In genomic region chr2:43343573-43344304, GRCh38 we compare ENCODE assay signal across 12 cellular contexts.
A peak's percentile ranks its signal among the peaks of the same experiment; 100 is the strongest.
DNase-seq lines count a peak whose midpoint lies in the region; ATAC-seq, FAIRE-seq and TF ChIP-seq lines count a peak whose summit lies in the region.
"Had no signal": no experiment of that assay in that cellular context is flagged by ENCODE, and none has a peak within 500 bp of the region (broad histone marks: within the 10 kb centered on the region; RNA-seq: fewer than 3 reads in every experiment).

No MANE protein-coding gene starts in this region.

- peaks cover 50% of the 10 kb centered on the region for H3K4me1 ChIP-seq in astrocyte (ENCODE audit: insufficient read depth, low read length)

- peak overlapping the region; percentile 85 for H3K27ac Mint-ChIP-seq in astrocyte (ENCODE audit: unreplicated experiment)
- H3K27ac Mint-ChIP-seq: activated CD4-positive, alpha-beta T cell treated with anti-CD3 and anti-CD28 coated beads, Interleukin-2, amount 10 ng/mL, durations not matched to agents 24 days and 14 days had no signal

- no peaks in the 10 kb centered on the region for H3K9me3 Mint-ChIP-seq in astrocyte (ENCODE audit: unreplicated experiment)
- H3K9me3 Mint-ChIP-seq: activated CD4-positive, alpha-beta T cell treated with anti-CD3 and anti-CD28 coated beads, Interleukin-2, amount 10 ng/mL, durations not matched to agents 24 days and 14 days had no signal

- peak overlapping the region; percentile 49 for H3K4me2 ChIP-seq in astrocyte (ENCODE audit: low read length)

- H3K36me3 Mint-ChIP-seq in astrocyte (ENCODE audit: low read depth, unreplicated experiment), result peaks cover 2% of the 10 kb centered on the region

- intact Hi-C loops in left cardiac atrium (cut with DNase I), result no loop called here

- H3K9me3 ChIP-seq in astrocyte (ENCODE audit: insufficient read depth, low read depth, low read length), result no peaks in the 10 kb centered on the region

- H3K4me3 Mint-ChIP-seq in astrocyte (ENCODE audit: unreplicated experiment), result no peak overlapping the region
- H3K4me3 Mint-ChIP-seq: activated CD4-positive, alpha-beta T cell treated with anti-CD3 and anti-CD28 coated beads, Interleukin-2, amount 10 ng/mL, durations not matched to agents 24 days and 14 days had no signal

- H2AFZ ChIP-seq in astrocyte (ENCODE audit: low read depth, low read length), result no peak overlapping the region

- H3K9ac ChIP-seq in astrocyte (ENCODE audit: low read length), result peak overlapping the region; percentile 13

- H3K27me3 Mint-ChIP-seq in astrocyte (ENCODE audit: low read depth, unreplicated experiment), result no peaks in the 10 kb centered on the region
- H3K27me3 Mint-ChIP-seq: activated CD4-positive, alpha-beta T cell treated with anti-CD3 and anti-CD28 coated beads, Interleukin-2, amount 10 ng/mL, durations not matched to agents 24 days and 14 days had no signal

- H3K27me3 ChIP-seq in astrocyte (ENCODE audit: insufficient read depth, low read length), result no peaks in the 10 kb centered on the region

- peaks cover 13% of the 10 kb centered on the region for H4K20me1 ChIP-seq in astrocyte (ENCODE audit: insufficient read depth, low read length)

- H3K36me3 ChIP-seq in astrocyte (ENCODE audit: insufficient read depth, low read length), result no peaks in the 10 kb centered on the region

- ATAC-seq in left cardiac atrium, result peak; percentile 72 to 81
- no peak for ATAC-seq in GM21367 (IDR thresholded peaks at IDR 0.05; ENCODE audit: unreplicated experiment)
- no peak for ATAC-seq in GM19035 (IDR thresholded peaks at IDR 0.05; ENCODE audit: unreplicated experiment)

- DNase-seq in EH (ENCODE audit: low read depth), result peak; percentile 91
- peak; percentile 94 for DNase-seq in astrocyte (ENCODE audit: low read depth)
- DNase-seq in left cardiac atrium, result peak; percentile 78
- DNase-seq in renal cortical epithelial cell (ENCODE audit: low read depth), result peak; percentile 84
- DNase-seq in SW 1271 (lab: John Stamatoyannopoulos, UW), result no peak
- no peak for DNase-seq in NCI-H1048 (lab: John Stamatoyannopoulos, UW)
- DNase-seq: activated CD4-positive, alpha-beta T cell treated with anti-CD3 and anti-CD28 coated beads, Interleukin-2, amount 10 ng/mL, durations not matched to agents 24 days and 14 days; NCI-H1930 had no signal

- H3K79me2 ChIP-seq in astrocyte (ENCODE audit: insufficient read depth, low read length), result no peaks in the 10 kb centered on the region

- FAIRE-seq in astrocyte (lab: Jason Lieb, UNC), result peak; percentile 78
- FAIRE-seq: endometrium, G401.6 had no signal

- H3K4me1 Mint-ChIP-seq in astrocyte (ENCODE audit: low read depth, unreplicated experiment), result peaks cover 65% of the 10 kb centered on the region

- TF ChIP-seq CTCF in astrocyte (IDR thresholded peaks at IDR 0.05; ENCODE audit: insufficient read depth, low read depth, low read length), result no peak

- peak overlapping the region; percentile 36 for H3K27ac ChIP-seq in astrocyte (ENCODE audit: low read depth, low read length)

- H3K4me3 ChIP-seq in astrocyte (ENCODE audit: insufficient read depth, low read depth, low read length), result no peak overlapping the region

Comparison
In these comparisons a context has a peak if more than half of its experiments do, and no peak if none do; other contexts are left out.
1. DNase-seq: peak in EH (single experiment), astrocyte (single experiment), left cardiac atrium (single experiment) and renal cortical epithelial cell (single experiment); none in SW 1271 (0 of 2) and NCI-H1048 (single experiment).
2. ATAC-seq: peak in left cardiac atrium (2 of 2); none in GM21367 (single experiment) and GM19035 (single experiment).